In genomic region chr7:127588697-127589482, GRCh38 we compare ENCODE assay signal across 8 cellular contexts. TPM values are rescaled to one million over a fixed set of nuclear protein-coding genes. Genes with fewer than 3 reads are reported as not detected.
A peak's percentile ranks its signal among the peaks of the same experiment; 100 is the strongest.
DNase-seq lines count a peak whose midpoint lies in the region; ATAC-seq and TF ChIP-seq lines count a peak whose summit lies in the region.

No MANE protein-coding gene starts in this region.

- peak; percentile 60 for TF ChIP-seq RAD21 in neural cell (conservative IDR thresholded peaks at IDR 0.05)

- no peaks in the 10 kb centered on the region for H3K27me3 ChIP-seq in BLaER1 treated with 17β-estradiol and CSF1 and Interleukin-3, amounts not matched to agents 10 nM and 100 nM
- H3K27me3 ChIP-seq in gastroesophageal sphincter, result no peaks in the 10 kb centered on the region
- no peaks in the 10 kb centered on the region for H3K27me3 ChIP-seq in neural cell (ENCODE audit: insufficient read depth, low read depth, low read length)

- no peaks in the 10 kb centered on the region for H3K9me2 ChIP-seq in neural cell (ENCODE audit: insufficient read depth, low read length)

- peaks cover 27% of the 10 kb centered on the region for H3K79me2 ChIP-seq in neural cell (replicated peaks; ENCODE audit: insufficient read depth, low read length)

- intact Hi-C loops in activated naive CD4-positive, alpha-beta T cell treated with anti-CD3 and anti-CD28 coated beads for 36 hours (cut with micrococcal nuclease), result loop anchor here (1.0 to 10.0 kb wide), 8 partner anchors 62 to 616 kb away; partner anchors contain the start of genes GRM8 and LRRC4

- peaks cover 31% of the 10 kb centered on the region for H3K4me1 Mint-ChIP-seq in activated naive CD4-positive, alpha-beta T cell treated with anti-CD3 and anti-CD28 coated beads for 36 hours (ENCODE audit: low read depth)

- peak; percentile 12 for ATAC-seq in GM18909 (IDR thresholded peaks at IDR 0.05; ENCODE audit: poor library complexity, unreplicated experiment)
- peak; percentile 11 for ATAC-seq in HG03139 (IDR thresholded peaks at IDR 0.05; ENCODE audit: unreplicated experiment)
- ATAC-seq in gastroesophageal sphincter, result peak; percentile 18

- H3K9me3 ChIP-seq in BLaER1 treated with 17β-estradiol and CSF1 and Interleukin-3, amounts not matched to agents 10 nM and 100 nM (replicated peaks in 1 of 11), result no peaks in the 10 kb centered on the region
- H3K9me3 ChIP-seq in gastroesophageal sphincter (no peaks in the 10 kb centered on the region), neural cell (ENCODE audit: low read length) (no peaks in the 10 kb centered on the region)

- 0 to 16% methylated on average over 9 to 18 of the region's 43 CpGs for WGBS in gastroesophageal sphincter (ENCODE audit: low coverage in 1 of 2), 2 donors

- H3K4me3 Mint-ChIP-seq in activated naive CD4-positive, alpha-beta T cell treated with anti-CD3 and anti-CD28 coated beads for 36 hours, result peak overlapping the region; percentile 98

- H3F3A ChIP-seq in neural cell (ENCODE audit: insufficient read depth, low read length, poor library complexity, severe bottlenecking), result no peaks in the 10 kb centered on the region

- CTCF ChIA-PET in activated naive CD4-positive, alpha-beta T cell treated with anti-CD3 and anti-CD28 coated beads for 36 hours (lab: Charles Lee), result interaction anchor here (1.3 to 1.5 kb wide), 3 partner anchors 16 to 66 kb away, joined by 3 to 4 read pairs (median 3); no protein-coding TSS in a partner anchor

- peak in 1 of 2 donors; percentile 1 for TF ChIP-seq POLR2A in gastroesophageal sphincter (IDR thresholded peaks at IDR 0.05)

- H3K36me3 ChIP-seq in BLaER1 treated with 17β-estradiol and CSF1 and Interleukin-3, amounts not matched to agents 10 nM and 100 nM, result peaks cover 22 to 34% (median 27%) of the 10 kb centered on the region in 11 experiments
- H3K36me3 ChIP-seq in gastroesophageal sphincter, result peaks cover 0 to 37% of the 10 kb centered on the region in 2 donors
- no peaks in the 10 kb centered on the region for H3K36me3 ChIP-seq in neural cell (ENCODE audit: insufficient read depth, low read length)

- H3K4me2 ChIP-seq in BLaER1 treated with 17β-estradiol and CSF1 and Interleukin-3, amounts not matched to agents 10 nM and 100 nM, result peak overlapping the region; percentile 87 to 98 (median 93)
- H3K4me2 ChIP-seq in neural cell (ENCODE audit: low read length), result peak overlapping the region; percentile 91

- H3K9me3 Mint-ChIP-seq in activated naive CD4-positive, alpha-beta T cell treated with anti-CD3 and anti-CD28 coated beads for 36 hours, result no peaks in the 10 kb centered on the region

- H3K4me3 ChIP-seq in BLaER1 treated with 17β-estradiol and CSF1 and Interleukin-3, amounts not matched to agents 10 nM and 100 nM, result peak overlapping the region; percentile 81 to 99 (median 98)
- peak overlapping the region; percentile 83 to 94 for H3K4me3 ChIP-seq in gastroesophageal sphincter
- H3K4me3 ChIP-seq in neural cell (ENCODE audit: low read length), result peak overlapping the region; percentile 86

- TF ChIP-seq CTCF in gastroesophageal sphincter (IDR thresholded peaks at IDR 0.05) (peak in 2 of 4 experiments; percentile 9 to 55), neural cell (IDR thresholded peaks at IDR 0.05; ENCODE audit: poor library complexity, severe bottlenecking) (peak; percentile 77)

- H2AFZ ChIP-seq in neural cell (ENCODE audit: low read depth, low read length), result peak overlapping the region; percentile 61

- peak overlapping the region; percentile 83 to 94 (median 90) for H3K27ac ChIP-seq in BLaER1 treated with 17β-estradiol and CSF1 and Interleukin-3, amounts not matched to agents 10 nM and 100 nM
- H3K27ac ChIP-seq in gastroesophageal sphincter (peak overlapping the region; percentile 88 to 95 (median 92)), neural cell (ENCODE audit: low read length) (peak overlapping the region; percentile 54)

- peaks cover 11 to 37% (median 26%) of the 10 kb centered on the region in 11 experiments; a peak in 21 of 22 replicates for H4K20me1 ChIP-seq in BLaER1 treated with 17β-estradiol and CSF1 and Interleukin-3, amounts not matched to agents 10 nM and 100 nM
- H4K20me1 ChIP-seq in neural cell (ENCODE audit: insufficient read depth), result no peaks in the 10 kb centered on the region

- H3K36me3 Mint-ChIP-seq in activated naive CD4-positive, alpha-beta T cell treated with anti-CD3 and anti-CD28 coated beads for 36 hours (ENCODE audit: low read depth), result peaks cover 13% of the 10 kb centered on the region

- H3K4me1 ChIP-seq in BLaER1 treated with 17β-estradiol and CSF1 and Interleukin-3, amounts not matched to agents 10 nM and 100 nM, result peaks cover 33 to 47% (median 38%) of the 10 kb centered on the region in 10 experiments
- H3K4me1 ChIP-seq in gastroesophageal sphincter, result peaks cover 7 to 43% (median 20%) of the 10 kb centered on the region in 3 donors

- H3K9ac ChIP-seq in BLaER1 treated with 17β-estradiol and CSF1 and Interleukin-3, amounts not matched to agents 10 nM and 100 nM, result peak overlapping the region; percentile 85 to 97 (median 94)
- peak overlapping the region; percentile 90 for H3K9ac ChIP-seq in neural cell (ENCODE audit: low read length)

- TF ChIP-seq EP300 in gastroesophageal sphincter (IDR thresholded peaks at IDR 0.05) (no peak), neural cell (conservative IDR thresholded peaks at IDR 0.05; ENCODE audit: poor library complexity, severe bottlenecking) (peak; percentile 3)

- H3K27ac Mint-ChIP-seq in activated naive CD4-positive, alpha-beta T cell treated with anti-CD3 and anti-CD28 coated beads for 36 hours, result peak overlapping the region; percentile 82

- DNase-seq in NCI-H524 (lab: John Stamatoyannopoulos, UW) (peak; percentile 45 to 71), NCI-H774 (lab: John Stamatoyannopoulos, UW) (no peak)
- DNase-seq in activated naive CD4-positive, alpha-beta T cell treated with anti-CD3 and anti-CD28 coated beads for 36 hours, result peak; percentile 52

- no peaks in the 10 kb centered on the region for H3K27me3 Mint-ChIP-seq in activated naive CD4-positive, alpha-beta T cell treated with anti-CD3 and anti-CD28 coated beads for 36 hours (ENCODE audit: low read depth)

TF ChIP-seq in neural cell, 6 proteins besides CTCF, POLR2A, EP300 and RAD21:
- peak; percentile 18 for TF ChIP-seq POLR2AphosphoS5 (IDR thresholded peaks at IDR 0.05)
- no peak for TF ChIP-seq MXI1 (conservative IDR thresholded peaks at IDR 0.05; ENCODE audit: poor library complexity, severe bottlenecking)
- peak; percentile 13 for TF ChIP-seq REST (IDR thresholded peaks at IDR 0.05; ENCODE audit: borderline replicate concordance)
- no peak for TF ChIP-seq TAF1 (IDR thresholded peaks at IDR 0.05; ENCODE audit: low read depth)
- TF ChIP-seq SMC3 (conservative IDR thresholded peaks at IDR 0.05; ENCODE audit: poor library complexity), result peak; percentile 61
- no peak for TF ChIP-seq EZH2 (IDR thresholded peaks at IDR 0.05; ENCODE audit: borderline replicate concordance, insufficient read depth, low read length, poor library complexity, severe bottlenecking)

RNA-seq across cellular contexts. Expression of gene ARF5, which starts 0.7 kb away (rescaled TPM):
- total RNA-seq in activated naive CD4-positive, alpha-beta T cell treated with anti-CD3 and anti-CD28 coated beads for 36 hours, result 100 to 1,000 TPM; 109 to 115 TPM
- total RNA-seq in gastroesophageal sphincter, result 100 to 1,000 TPM; 113 to 162 (median 141) TPM
- 582 and 673 TPM in 2 replicates for polyA plus RNA-seq in neural cell
- polyA minus RNA-seq in neural cell, result 181 and 184 TPM in 2 replicates

RNA-seq across cellular contexts. Expression of gene GCC1, which starts 3.5 kb away (rescaled TPM):
- total RNA-seq in activated naive CD4-positive, alpha-beta T cell treated with anti-CD3 and anti-CD28 coated beads for 36 hours, result 10 to 100 TPM; 11.0 to 12.0 TPM
- 10 to 100 TPM; 15.7 to 20.3 (median 16.8) TPM for total RNA-seq in gastroesophageal sphincter
- polyA plus RNA-seq in neural cell, result 6.6 and 9.8 TPM in 2 replicates
- polyA minus RNA-seq in neural cell, result 31.8 and 34.6 TPM in 2 replicates

RNA-seq across cellular contexts. Expression of gene FSCN3, which starts 4.6 kb away (rescaled TPM):
- 1 to 10 TPM in 1 of 2 experiments, under 1 TPM in 1; 0.26 to 1.0 TPM for total RNA-seq in activated naive CD4-positive, alpha-beta T cell treated with anti-CD3 and anti-CD28 coated beads for 36 hours
- 1 to 10 TPM in 3 of 4 donors, not detected in 1; 1.0 to 5.0 (median 1.4) TPM for total RNA-seq in gastroesophageal sphincter
- polyA plus RNA-seq in neural cell, result 5.0 and 6.6 TPM in 2 replicates
- 3.6 and 3.7 TPM in 2 replicates for polyA minus RNA-seq in neural cell

RNA-seq across cellular contexts. Expression of gene PAX4, which starts 29.1 kb away (rescaled TPM):
- not detected for total RNA-seq in activated naive CD4-positive, alpha-beta T cell treated with anti-CD3 and anti-CD28 coated beads for 36 hours
- total RNA-seq in gastroesophageal sphincter, result not detected
- not detected in 2 replicates for polyA plus RNA-seq in neural cell
- polyA minus RNA-seq in neural cell, result not detected in 2 replicates
